Comparison of ENCODE assay signal across 6 cellular contexts in genomic region chr17:76121932-76122383, GRCh38.
DNase-seq lines count a peak whose midpoint lies in the region; ATAC-seq and TF ChIP-seq lines count a peak whose summit lies in the region.

No MANE protein-coding gene starts in this region.

- peak overlapping the region; percentile 66 for H3K9ac ChIP-seq in mucosa of stomach (ENCODE audit: low read length)

- H3K27me3 ChIP-seq in mucosa of stomach (ENCODE audit: control insufficient read depth, insufficient read depth, low read length) = no peaks in the 10 kb centered on the region

- H3K36me3 Mint-ChIP-seq in activated naive CD8-positive, alpha-beta T cell = no peaks in the 10 kb centered on the region

- peaks cover 8% of the 10 kb centered on the region for H3K4me1 ChIP-seq in mucosa of stomach (ENCODE audit: control insufficient read depth, insufficient read depth, low read length)

- no peak overlapping the region for H3K4me3 Mint-ChIP-seq in activated naive CD8-positive, alpha-beta T cell

- DNase-seq in GM10266 (ENCODE audit: extremely low spot score) = peak; percentile 55
- no peak for DNase-seq in NCI-H2171 treated with DMSO at 0.1 percent for 48 hours (lab: John Stamatoyannopoulos, UW)

- ATAC-seq in GM18519 (IDR thresholded peaks at IDR 0.05; ENCODE audit: low FRiP score, unreplicated experiment) = no peak
- no peak for ATAC-seq in GM21723 (IDR thresholded peaks at IDR 0.05; ENCODE audit: unreplicated experiment)

- no peaks in the 10 kb centered on the region for H3K36me3 ChIP-seq in mucosa of stomach (ENCODE audit: control insufficient read depth, insufficient read depth, low read length)

- peaks cover 23% of the 10 kb centered on the region for H3K4me1 Mint-ChIP-seq in activated naive CD8-positive, alpha-beta T cell (ENCODE audit: low read depth)

- TF ChIP-seq CTCF in GM10266 (IDR thresholded peaks at IDR 0.05; ENCODE audit: control insufficient read depth, insufficient read depth, low read depth, missing control alignments) = no peak

- no peaks in the 10 kb centered on the region for H3K9me3 ChIP-seq in mucosa of stomach (ENCODE audit: control insufficient read depth, low read length)

- H3K27me3 Mint-ChIP-seq in activated naive CD8-positive, alpha-beta T cell = no peaks in the 10 kb centered on the region

- H3K9me3 Mint-ChIP-seq in activated naive CD8-positive, alpha-beta T cell (ENCODE audit: low read depth) = no peaks in the 10 kb centered on the region

- H3K27ac Mint-ChIP-seq in activated naive CD8-positive, alpha-beta T cell = peak overlapping the region; percentile 87

- no peak overlapping the region for H3K4me3 ChIP-seq in mucosa of stomach (ENCODE audit: low read length)
